In the genomic region with DNA sequence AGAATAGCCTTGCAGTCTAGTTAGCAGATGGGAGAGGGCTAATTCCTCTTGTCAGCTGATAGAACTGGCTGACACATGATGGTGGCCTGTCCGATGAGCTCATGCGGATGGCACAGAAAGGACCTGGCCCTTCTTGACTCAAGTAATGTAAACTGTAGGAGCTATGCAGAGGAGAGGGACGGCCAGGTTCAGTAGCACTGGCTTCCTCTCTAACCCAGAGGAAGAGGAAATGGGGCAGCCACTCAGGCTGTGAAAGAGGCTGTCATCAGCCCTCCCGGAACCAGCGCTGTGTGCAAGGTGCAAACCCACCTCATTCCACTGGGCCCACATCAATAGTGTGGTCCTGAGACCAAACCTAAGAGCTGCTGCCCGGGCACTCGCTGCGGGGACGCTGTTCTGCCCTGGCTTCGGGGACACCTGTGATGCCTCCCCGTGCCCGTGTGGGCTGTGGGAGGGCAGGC, we compare ENCODE assay signal across 8 cellular contexts. TPM values are rescaled to one million over a fixed set of nuclear protein-coding genes. Genes with fewer than 3 reads are reported as not detected.
DNase-seq lines count a peak whose midpoint lies in the region; ATAC-seq and TF ChIP-seq lines count a peak whose summit lies in the region.
"Had no signal": no experiment of that assay in that cellular context is flagged by ENCODE, and none has a peak within 500 bp of the region (broad histone marks: within the 10 kb centered on the region; RNA-seq: fewer than 3 reads in every experiment).

No MANE protein-coding gene starts in this region.

- TF ChIP-seq CTCF in ovary (IDR thresholded peaks at IDR 0.05) = no peak

- TF ChIP-seq POLR2A in ovary (IDR thresholded peaks at IDR 0.05) = no peak

- peak overlapping the region; percentile 80 for H3K4me3 Mint-ChIP-seq in memory B cell
- H3K4me3 Mint-ChIP-seq in stimulated activated naive CD8-positive, alpha-beta T cell treated with anti-CD3 and anti-CD28 coated beads, Interleukin-15, amount 100 ng/mL, for 72 hours = peak overlapping the region; percentile 87 to 90

- no peaks in the 10 kb centered on the region for H3K27me3 ChIP-seq in ovary

- no peaks in the 10 kb centered on the region for H3K27me3 Mint-ChIP-seq in memory B cell
- no peaks in the 10 kb centered on the region for H3K27me3 Mint-ChIP-seq in stimulated activated naive CD8-positive, alpha-beta T cell treated with anti-CD3 and anti-CD28 coated beads, Interleukin-15, amount 100 ng/mL, for 72 hours

- TF ChIP-seq EP300 in ovary (IDR thresholded peaks at IDR 0.05) = no peak

- peak; percentile 72 for ATAC-seq in memory B cell (ENCODE audit: low read depth)
- peak; percentile 94 for ATAC-seq in stimulated activated naive CD8-positive, alpha-beta T cell treated with anti-CD3 and anti-CD28 coated beads, Interleukin-15, amount 100 ng/mL, for 72 hours
- no peak for ATAC-seq in GM21737 (IDR thresholded peaks at IDR 0.05; ENCODE audit: unreplicated experiment)

- H3K27ac ChIP-seq in ovary = no peak overlapping the region

- no peaks in the 10 kb centered on the region for H3K4me1 ChIP-seq in ovary (ENCODE audit: insufficient read depth)

- H3K4me3 ChIP-seq in ovary = no peak overlapping the region

- intact Hi-C loops in ovary (cut with DNase I) = no loop called here

- H3K4me1 Mint-ChIP-seq in memory B cell = peaks cover 29% of the 10 kb centered on the region
- H3K4me1 Mint-ChIP-seq in stimulated activated naive CD8-positive, alpha-beta T cell treated with anti-CD3 and anti-CD28 coated beads, Interleukin-15, amount 100 ng/mL, for 72 hours = peaks cover 23% of the 10 kb centered on the region

- H3K36me3 Mint-ChIP-seq in memory B cell = peaks cover 12% of the 10 kb centered on the region

- DNase-seq in MV-4-11 (lab: John Stamatoyannopoulos, UW) = peak; percentile 79
- DNase-seq in activated T-cell treated with anti-CD3 and anti-CD28 coated beads for 24 hours (ENCODE audit: low read depth) = peak; percentile 32
- peak in 1 of 2 donors; percentile 40 for DNase-seq in memory B cell (ENCODE audit: low spot score in 2 of 2)
- peak; percentile 42 to 73 for DNase-seq in stimulated activated naive CD8-positive, alpha-beta T cell treated with anti-CD3 and anti-CD28 coated beads, Interleukin-15, amount 100 ng/mL, for 72 hours
- DNase-seq in ovary = no peak
- DNase-seq in DMS153 (lab: John Stamatoyannopoulos, UW) = no peak
- DNase-seq: NCI-H69 had no signal

- H3K9me3 ChIP-seq in ovary = no peaks in the 10 kb centered on the region

- H3K36me3 ChIP-seq in ovary = no peaks in the 10 kb centered on the region

- 91 to 97% (median 95%) methylated on average over 11 to 12 of the region's 12 CpGs for WGBS in ovary, 3 donors

- peak overlapping the region; percentile 82 for H3K27ac Mint-ChIP-seq in memory B cell
- H3K27ac Mint-ChIP-seq in stimulated activated naive CD8-positive, alpha-beta T cell treated with anti-CD3 and anti-CD28 coated beads, Interleukin-15, amount 100 ng/mL, for 72 hours = peak overlapping the region; percentile 95

- H3K9me3 Mint-ChIP-seq in memory B cell = no peaks in the 10 kb centered on the region
- no peaks in the 10 kb centered on the region for H3K9me3 Mint-ChIP-seq in stimulated activated naive CD8-positive, alpha-beta T cell treated with anti-CD3 and anti-CD28 coated beads, Interleukin-15, amount 100 ng/mL, for 72 hours

RNA-seq across cellular contexts. Expression of gene USE1, which starts 30.7 kb away (rescaled TPM):
- 10 to 100 TPM; 23.8 to 42.1 (median 30.9) TPM for total RNA-seq in ovary
- 10 to 100 TPM; 15.8 to 50.3 TPM for polyA plus RNA-seq in ovary

RNA-seq across cellular contexts. Expression of gene OCEL1, which starts 41.6 kb away (rescaled TPM):
- 10 to 100 TPM in 6 of 7 donors, 1 to 10 TPM in 1; 6.4 to 39.8 (median 20.3) TPM for total RNA-seq in ovary
- 10 to 100 TPM; 16.7 to 18.6 TPM for polyA plus RNA-seq in ovary

Comparison
In these comparisons a context has a peak if more than half of its experiments do, and no peak if none do; other contexts are left out.
1. DNase-seq: peak in MV-4-11 (single experiment), activated T-cell treated with anti-CD3 and anti-CD28 coated beads for 24 hours (single experiment) and stimulated activated naive CD8-positive, alpha-beta T cell treated with anti-CD3 and anti-CD28 coated beads, Interleukin-15, amount 100 ng/mL, for 72 hours (2 of 2); none in ovary (0 of 5) and DMS153 (single experiment).